Comparison of ENCODE assay signal across 24 cellular contexts in genomic region chr10:118101501-118101900, GRCh38. TPM values are rescaled to one million over a fixed set of nuclear protein-coding genes. Genes with fewer than 3 reads are reported as not detected.
DNase-seq lines count a peak whose midpoint lies in the region; ATAC-seq and TF ChIP-seq lines count a peak whose summit lies in the region.
"Had no signal": no experiment of that assay in that cellular context is flagged by ENCODE, and none has a peak within 500 bp of the region (broad histone marks: within the 10 kb centered on the region; RNA-seq: fewer than 3 reads in every experiment).

No MANE protein-coding gene starts in this region.

- H3K4me1 ChIP-seq in adipocyte (ENCODE audit: control insufficient read depth, insufficient read depth, low read length) = peaks cover 28% of the 10 kb centered on the region
- H3K4me1 ChIP-seq in smooth muscle cell (ENCODE audit: low read depth) = peaks cover 6% of the 10 kb centered on the region
- H3K4me1 ChIP-seq: adrenal gland, esophagus squamous epithelium, spleen, upper lobe of right lung had no signal

- no peak overlapping the region for H2AFZ ChIP-seq in smooth muscle cell (ENCODE audit: low read depth)

- ATAC-seq in GM18519 (IDR thresholded peaks at IDR 0.05; ENCODE audit: low FRiP score, unreplicated experiment) = no peak
- ATAC-seq in GM21717 (IDR thresholded peaks at IDR 0.05; ENCODE audit: unreplicated experiment) = no peak
- ATAC-seq: natural killer cell treated with Interleukin-12 subunit alpha and Interleukin-12 subunit beta and Interleukin-15 and Interleukin-18, amount 100 ng/mL, for 72 hours; upper lobe of right lung; WTC11 had no signal

- H3K36me3 ChIP-seq in adipocyte (ENCODE audit: control insufficient read depth, insufficient read depth, low read length, severe bottlenecking) (no peaks in the 10 kb centered on the region), smooth muscle cell (ENCODE audit: low read depth) (no peaks in the 10 kb centered on the region)
- H3K36me3 ChIP-seq: adrenal gland, cardiac muscle cell, esophagus squamous epithelium, spleen, upper lobe of right lung had no signal

- H3K79me2 ChIP-seq in smooth muscle cell (ENCODE audit: low read depth) = no peaks in the 10 kb centered on the region

- peak overlapping the region; percentile 69 for H3K4me2 ChIP-seq in smooth muscle cell

- H4K20me1 ChIP-seq in smooth muscle cell (ENCODE audit: low read depth) = no peaks in the 10 kb centered on the region

- no peaks in the 10 kb centered on the region for H3K27me3 ChIP-seq in adipocyte (replicated peaks; ENCODE audit: control insufficient read depth, insufficient read depth, low read length)
- H3K27me3 ChIP-seq in smooth muscle cell (ENCODE audit: low read depth) = no peaks in the 10 kb centered on the region
- H3K27me3 ChIP-seq: adrenal gland, esophagus squamous epithelium, upper lobe of right lung had no signal

- H3K9me3 ChIP-seq in adipocyte (ENCODE audit: control insufficient read depth, low read length) (no peaks in the 10 kb centered on the region), smooth muscle cell (replicated peaks; ENCODE audit: low read depth) (no peaks in the 10 kb centered on the region)
- H3K9me3 ChIP-seq: adrenal gland, esophagus squamous epithelium, spleen, upper lobe of right lung had no signal

- DNase-seq in EH (ENCODE audit: low read depth) = peak; percentile 69
- peak; percentile 80 for DNase-seq in adipocyte (ENCODE audit: low read depth)
- peak; percentile 2 to 6 for DNase-seq in foreskin fibroblast
- DNase-seq in smooth muscle cell (lab: John Stamatoyannopoulos, UW; ENCODE audit: unreplicated experiment) = no peak
- DNase-seq in occipital lobe (lab: John Stamatoyannopoulos, UW) = no peak
- no peak for DNase-seq in NCI-H774 (lab: John Stamatoyannopoulos, UW)
- DNase-seq: activated naive CD4-positive, alpha-beta T cell treated with Interleukin-2 at 50 U/mL for 16 hours; adrenal gland; CD4-positive, alpha-beta T cell; esophagus squamous epithelium; H7; NCI-H1092 treated with DMSO at 0.1 percent for 48 hours; NCI-H1930; NCI-H526; retina; SHP77 treated with DMSO at 0.1 percent for 48 hours; spleen; stimulated activated CD4-positive, alpha-beta T cell treated with anti-CD3 and anti-CD28 coated beads, Interleukin-2, amount 100 ng/mL, for 48 hours; upper lobe of right lung had no signal

- H3K4me3 ChIP-seq in adipocyte (ENCODE audit: low read length) = peak overlapping the region; percentile 28
- H3K4me3 ChIP-seq in foreskin fibroblast (ENCODE audit: low read depth in 1 of 2, low read length in 2 of 2) = no peak overlapping the region
- H3K4me3 ChIP-seq in smooth muscle cell = no peak overlapping the region
- H3K4me3 ChIP-seq: adrenal gland, cardiac muscle cell, esophagus squamous epithelium, spleen, upper lobe of right lung had no signal

- WGBS in smooth muscle cell (ENCODE audit: low lambda C conversion rate) = 51% methylated on average over 3 of the region's 3 CpGs

- no peaks in the 10 kb centered on the region for H3F3A ChIP-seq in smooth muscle cell (ENCODE audit: low read depth)

- H3K9ac ChIP-seq in adipocyte (ENCODE audit: low read length) (peak overlapping the region; percentile 76), smooth muscle cell (ENCODE audit: low read depth) (no peak overlapping the region)

- peak overlapping the region; percentile 61 for H3K27ac ChIP-seq in smooth muscle cell (ENCODE audit: low read depth)
- H3K27ac ChIP-seq: adrenal gland, cardiac muscle cell, esophagus squamous epithelium, spleen, upper lobe of right lung had no signal

- TF ChIP-seq CTCF in foreskin fibroblast (IDR thresholded peaks at IDR 0.05; ENCODE audit: low read depth, low read length) (no peak), smooth muscle cell (IDR thresholded peaks at IDR 0.05; ENCODE audit: borderline replicate concordance, insufficient read depth, poor library complexity, severe bottlenecking) (no peak)

RNA-seq across cellular contexts. Expression of gene RAB11FIP2, which starts 54.8 kb away (rescaled TPM):
- total RNA-seq in smooth muscle cell (24.5 and 41.2 TPM in 2 replicates), occipital lobe (60.5 TPM)
- 9.0 and 9.1 TPM in 2 replicates for polyA plus RNA-seq in smooth muscle cell

Comparison
In these comparisons a context has a peak if more than half of its experiments do, and no peak if none do; other contexts are left out.
1. DNase-seq: peak in EH (single experiment), adipocyte (single experiment) and foreskin fibroblast (2 of 2); none in smooth muscle cell (single experiment), occipital lobe (single experiment) and NCI-H774 (single experiment).